10 cellular contexts compared by ENCODE assay signal in genomic region chr18:12750076-12750707, GRCh38. TPM values are rescaled to one million over a fixed set of nuclear protein-coding genes. Genes with fewer than 3 reads are reported as not detected.
DNase-seq lines count a peak whose midpoint lies in the region; ATAC-seq, FAIRE-seq and TF ChIP-seq lines count a peak whose summit lies in the region.
"Had no signal": no experiment of that assay in that cellular context is flagged by ENCODE, and none has a peak within 500 bp of the region (broad histone marks: within the 10 kb centered on the region; RNA-seq: fewer than 3 reads in every experiment).

No MANE protein-coding gene starts in this region.

- peaks cover 54% of the 10 kb centered on the region for H3K79me2 ChIP-seq in DND-41 (ENCODE audit: insufficient read depth, low read length)

- no peaks in the 10 kb centered on the region for H4K20me1 ChIP-seq in DND-41 (ENCODE audit: insufficient read depth, low read length)

- no peaks in the 10 kb centered on the region for H3K9me3 ChIP-seq in DND-41 (ENCODE audit: insufficient read depth, low read length, severe bottlenecking)
- H3K9me3 ChIP-seq in SJCRH30 (replicated peaks): no peaks in the 10 kb centered on the region
- H3K9me3 ChIP-seq in A673 (ENCODE audit: low read depth, low read length, poor library complexity, severe bottlenecking): no peaks in the 10 kb centered on the region

- H3K4me1 Mint-ChIP-seq in glutamatergic neuron (ENCODE audit: low read depth, unreplicated experiment): peaks cover 21% of the 10 kb centered on the region

- H3K4me1 ChIP-seq in DND-41 (ENCODE audit: insufficient read depth, low read length): peaks cover 85% of the 10 kb centered on the region
- H3K4me1 ChIP-seq in SJCRH30: peaks cover 20% of the 10 kb centered on the region
- H3K4me1 ChIP-seq in A673 (ENCODE audit: insufficient read depth, low read length, poor library complexity, severe bottlenecking): peaks cover 5% of the 10 kb centered on the region

- no peak for FAIRE-seq in HTR-8/SVneo (lab: Jason Lieb, UNC)
- FAIRE-seq: H1, islet of Langerhans had no signal

- intact Hi-C loops in A673 (cut with micrococcal nuclease; ENCODE audit: unreplicated experiment): no loop called here

- H3K27ac ChIP-seq in DND-41 (ENCODE audit: low read length) (peak overlapping the region; percentile 99), SJCRH30 (peak overlapping the region; percentile 66), A673 (ENCODE audit: low read depth, low read length, poor library complexity, severe bottlenecking) (no peak overlapping the region)

- CTCF ChIA-PET in A673 (lab: Charles Lee): no interaction called here

- H2AFZ ChIP-seq in DND-41 (ENCODE audit: low read depth, low read length): peak overlapping the region; percentile 56

- TF ChIP-seq CTCF in DND-41 (IDR thresholded peaks at IDR 0.05; ENCODE audit: borderline replicate concordance, extremely low read depth, low read length, poor library complexity, severe bottlenecking) (no peak), glutamatergic neuron (IDR thresholded peaks at IDR 0.05; ENCODE audit: partially characterized antibody, unreplicated experiment) (no peak), A673 (conservative IDR thresholded peaks at IDR 0.05; ENCODE audit: low read depth, low read length) (no peak)

- H3K9me3 Mint-ChIP-seq in glutamatergic neuron (ENCODE audit: unreplicated experiment): peaks cover 4% of the 10 kb centered on the region

- H3K27me3 Mint-ChIP-seq in glutamatergic neuron (ENCODE audit: unreplicated experiment): peaks cover 5% of the 10 kb centered on the region

- peak overlapping the region; percentile 53 for H3K4me2 ChIP-seq in DND-41 (ENCODE audit: insufficient read depth, low read length)

- peaks cover 77% of the 10 kb centered on the region for H3K36me3 ChIP-seq in DND-41 (ENCODE audit: insufficient read depth, low read length)
- no peaks in the 10 kb centered on the region for H3K36me3 ChIP-seq in SJCRH30
- no peaks in the 10 kb centered on the region for H3K36me3 ChIP-seq in A673 (ENCODE audit: insufficient read depth, low read length, poor library complexity, severe bottlenecking)

- H3K9ac ChIP-seq in DND-41 (ENCODE audit: low read depth, low read length): peak overlapping the region; percentile 66

- peak; percentile 85 for ATAC-seq in DND-41 (ENCODE audit: insufficient read depth, low read depth)
- peak; percentile 71 for ATAC-seq in HG02571 (IDR thresholded peaks at IDR 0.05; ENCODE audit: unreplicated experiment)
- ATAC-seq in HG03439 (IDR thresholded peaks at IDR 0.05; ENCODE audit: unreplicated experiment): no peak
- no peak for ATAC-seq in GM21423 (IDR thresholded peaks at IDR 0.05; ENCODE audit: unreplicated experiment)

- H3K4me3 ChIP-seq in DND-41 (ENCODE audit: low read depth in 1 of 2, low read length in 2 of 2) (peak overlapping the region in 1 of 2 experiments; percentile 17; a peak in 1 of 4 replicates), SJCRH30 (no peak overlapping the region), A673 (ENCODE audit: low read depth, low read length, poor library complexity, severe bottlenecking) (no peak overlapping the region)

- POLR2A ChIA-PET in A673 (lab: Charles Lee; ENCODE audit: low non-redundant PET): interaction anchor here (0.7 kb wide), 1 partner anchor 377 kb away, joined by 4 read pairs; no protein-coding TSS in a partner anchor

- H3K27me3 ChIP-seq in DND-41 (ENCODE audit: insufficient read depth, low read length, poor library complexity) (no peaks in the 10 kb centered on the region), SJCRH30 (no peaks in the 10 kb centered on the region), A673 (replicated peaks; ENCODE audit: insufficient read depth, low read depth, low read length, poor library complexity) (no peaks in the 10 kb centered on the region)

- peak overlapping the region; percentile 6 for H3K27ac Mint-ChIP-seq in glutamatergic neuron (ENCODE audit: unreplicated experiment)

- BruUV-seq in A673 (replicated peaks; lab: Mats Ljungman, UMichigan): no TSS peak

- DNase-seq in DND-41 (peak; percentile 98), SJCRH30 (peak; percentile 80 to 85), glutamatergic neuron (no peak), HTR-8/SVneo (ENCODE audit: insufficient read length, low spot score) (no peak), A673 (ENCODE audit: low spot score) (no peak)

- H3K36me3 Mint-ChIP-seq in glutamatergic neuron (ENCODE audit: unreplicated experiment): no peaks in the 10 kb centered on the region

- H3K4me3 Mint-ChIP-seq in glutamatergic neuron (ENCODE audit: unreplicated experiment): no peak overlapping the region

RNA-seq across cellular contexts. Expression of gene PSMG2, which starts 47.4 kb away (rescaled TPM):
- 74.7 and 75.6 TPM in 2 replicates for total RNA-seq in SJCRH30 (2014; rRNA removed; shearing (Covaris generic))
- total RNA-seq in glutamatergic neuron (ENCODE audit: unreplicated experiment): 48.7 TPM
- total RNA-seq in A673 (2021): 74.0 and 74.4 TPM in 2 replicates

RNA-seq across cellular contexts. Expression of gene CEP76, which starts 47.7 kb away (rescaled TPM):
- 12.5 and 16.3 TPM in 2 replicates for total RNA-seq in SJCRH30 (2014; rRNA removed; shearing (Covaris generic))
- total RNA-seq in glutamatergic neuron (ENCODE audit: unreplicated experiment): 19.2 TPM
- total RNA-seq in A673 (2021): 20.5 and 22.3 TPM in 2 replicates

Comparison
In these comparisons a context has a peak if more than half of its experiments do, and no peak if none do; other contexts are left out.
1. ATAC-seq: peak in DND-41 (single experiment) and HG02571 (single experiment); none in HG03439 (single experiment) and GM21423 (single experiment).
2. DNase-seq: peak in DND-41 (single experiment) and SJCRH30 (2 of 2); none in glutamatergic neuron (single experiment), HTR-8/SVneo (single experiment) and A673 (single experiment).